In genomic region chr2:226792155-226792871, GRCh38 we compare ENCODE assay signal across 8 cellular contexts. TPM values are rescaled to one million over a fixed set of nuclear protein-coding genes. Genes with fewer than 3 reads are reported as not detected.
DNase-seq lines count a peak whose midpoint lies in the region; ATAC-seq and TF ChIP-seq lines count a peak whose summit lies in the region.

No MANE protein-coding gene starts in this region.

- H3K4me3 ChIP-seq in heart left ventricle (peak overlapping the region; percentile 43 to 97 (median 76)), iPS DF 6.9 (ENCODE audit: low read length) (peak overlapping the region; percentile 37; the same call in 1 of the 2 replicates)

- H3K9me3 ChIP-seq in heart left ventricle = no peaks in the 10 kb centered on the region
- no peaks in the 10 kb centered on the region for H3K9me3 ChIP-seq in iPS DF 6.9 (ENCODE audit: control insufficient read depth, insufficient read depth, low read length)

- H3K27me3 ChIP-seq in heart left ventricle (no peaks in the 10 kb centered on the region), iPS DF 6.9 (ENCODE audit: control insufficient read depth, insufficient read depth, low read length) (no peaks in the 10 kb centered on the region)

- no peak for TF ChIP-seq CTCF in heart left ventricle (IDR thresholded peaks at IDR 0.05)
- no peak for TF ChIP-seq CTCF in activated CD8-positive, alpha-beta T cell treated with anti-CD3 and anti-CD28 coated beads for 36 hours (IDR thresholded peaks at IDR 0.05)

- DNase-seq in heart left ventricle = no peak
- no peak for DNase-seq in Right ventricle myocardium inferior (ENCODE audit: missing footprints)
- DNase-seq in activated CD8-positive, alpha-beta T cell treated with anti-CD3 and anti-CD28 coated beads for 36 hours = no peak
- DNase-seq in iPS DF 6.9 (ENCODE audit: low read depth, low spot score) = no peak
- no peak for DNase-seq in SK-N-DZ (ENCODE audit: low spot score)
- DNase-seq in 8988T = no peak

- H3K36me3 Mint-ChIP-seq in activated CD8-positive, alpha-beta T cell treated with anti-CD3 and anti-CD28 coated beads for 36 hours (ENCODE audit: low read depth) = peaks cover 15% of the 10 kb centered on the region
- no peaks in the 10 kb centered on the region for H3K36me3 Mint-ChIP-seq in stimulated activated memory B cell treated with anti-CD40 and anti-IgM and Interleukin-4, amounts not matched to agents 10 μg/mL and 1 μg/mL and 100 μg/mL, for 72 hours

- CTCF ChIA-PET in activated CD8-positive, alpha-beta T cell treated with anti-CD3 and anti-CD28 coated beads for 36 hours (lab: Charles Lee) = interaction anchor here (1.0 kb wide), 1 partner anchor 10 kb away, joined by 3 read pairs; no protein-coding TSS in a partner anchor

- peak overlapping the region; percentile 91 for H3K27ac Mint-ChIP-seq in activated CD8-positive, alpha-beta T cell treated with anti-CD3 and anti-CD28 coated beads for 36 hours
- peak overlapping the region; percentile 98 for H3K27ac Mint-ChIP-seq in stimulated activated memory B cell treated with anti-CD40 and anti-IgM and Interleukin-4, amounts not matched to agents 10 μg/mL and 1 μg/mL and 100 μg/mL, for 72 hours

- peaks cover 68% of the 10 kb centered on the region for H3K4me1 Mint-ChIP-seq in activated CD8-positive, alpha-beta T cell treated with anti-CD3 and anti-CD28 coated beads for 36 hours (ENCODE audit: low read depth)
- peaks cover 30% of the 10 kb centered on the region for H3K4me1 Mint-ChIP-seq in stimulated activated memory B cell treated with anti-CD40 and anti-IgM and Interleukin-4, amounts not matched to agents 10 μg/mL and 1 μg/mL and 100 μg/mL, for 72 hours

- POLR2A ChIA-PET in activated CD8-positive, alpha-beta T cell treated with anti-CD3 and anti-CD28 coated beads for 36 hours (lab: Charles Lee) = interaction anchor here (2.7 kb wide), 1 partner anchor 43 kb away, joined by 16 read pairs; the partner anchor contains the start of gene RHBDD1

- intact Hi-C loops in heart left ventricle (cut with DNase I) = loop anchor here (2.0 to 10.0 kb wide), 16 partner anchors 35 to 578 kb away; no protein-coding TSS in a partner anchor
- intact Hi-C loops in Right ventricle myocardium inferior (cut with DNase I) = loop anchor here (5.0 kb wide), 2 partner anchors 35 to 235 kb away; no protein-coding TSS in a partner anchor
- intact Hi-C loops in activated CD8-positive, alpha-beta T cell treated with anti-CD3 and anti-CD28 coated beads for 36 hours (cut with micrococcal nuclease) = no loop called here

- H3K27me3 Mint-ChIP-seq in activated CD8-positive, alpha-beta T cell treated with anti-CD3 and anti-CD28 coated beads for 36 hours = no peaks in the 10 kb centered on the region
- no peaks in the 10 kb centered on the region for H3K27me3 Mint-ChIP-seq in stimulated activated memory B cell treated with anti-CD40 and anti-IgM and Interleukin-4, amounts not matched to agents 10 μg/mL and 1 μg/mL and 100 μg/mL, for 72 hours

- no peak for ATAC-seq in heart left ventricle
- ATAC-seq in Right ventricle myocardium inferior = no peak
- ATAC-seq in activated CD8-positive, alpha-beta T cell treated with anti-CD3 and anti-CD28 coated beads for 36 hours = no peak
- ATAC-seq in stimulated activated memory B cell treated with anti-CD40 and anti-IgM and Interleukin-4, amounts not matched to agents 10 μg/mL and 1 μg/mL and 100 μg/mL, for 72 hours = no peak
- ATAC-seq in GM18520 (IDR thresholded peaks at IDR 0.05; ENCODE audit: unreplicated experiment) = no peak

- H3K9me3 Mint-ChIP-seq in activated CD8-positive, alpha-beta T cell treated with anti-CD3 and anti-CD28 coated beads for 36 hours = no peaks in the 10 kb centered on the region
- no peaks in the 10 kb centered on the region for H3K9me3 Mint-ChIP-seq in stimulated activated memory B cell treated with anti-CD40 and anti-IgM and Interleukin-4, amounts not matched to agents 10 μg/mL and 1 μg/mL and 100 μg/mL, for 72 hours

- peaks cover 0 to 6% (median 0%) of the 10 kb centered on the region in 9 donors for H3K36me3 ChIP-seq in heart left ventricle
- peaks cover 8% of the 10 kb centered on the region for H3K36me3 ChIP-seq in iPS DF 6.9 (ENCODE audit: control insufficient read depth, insufficient read depth, low read length)

- WGBS in heart left ventricle, 4 donors = 35 to 41% (median 38%) methylated on average over 7 of the region's 7 CpGs
- no CpG with 5 or more reads among the region's 7 CpGs for WGBS in iPS DF 6.9 (ENCODE audit: insufficient coverage, insufficient read length)

- no peak for TF ChIP-seq POLR2A in heart left ventricle (IDR thresholded peaks at IDR 0.05)

- H3K4me3 Mint-ChIP-seq in activated CD8-positive, alpha-beta T cell treated with anti-CD3 and anti-CD28 coated beads for 36 hours = peak overlapping the region; percentile 77
- peak overlapping the region; percentile 97 for H3K4me3 Mint-ChIP-seq in stimulated activated memory B cell treated with anti-CD40 and anti-IgM and Interleukin-4, amounts not matched to agents 10 μg/mL and 1 μg/mL and 100 μg/mL, for 72 hours

- H3K4me1 ChIP-seq in heart left ventricle (peaks cover 0 to 93% (median 66%) of the 10 kb centered on the region in 12 donors), iPS DF 6.9 (ENCODE audit: control insufficient read depth, insufficient read depth, low read length) (peaks cover 8% of the 10 kb centered on the region)

- H3K27ac ChIP-seq in heart left ventricle = peak overlapping the region; percentile 88 to 98 (median 94)
- no peak overlapping the region for H3K27ac ChIP-seq in iPS DF 6.9 (ENCODE audit: low read length)

RNA-seq across cellular contexts. Expression of gene IRS1, which starts 7.3 kb away (rescaled TPM):
- 10 to 100 TPM; 13.4 to 45.8 (median 16.8) TPM for total RNA-seq in heart left ventricle
- polyA plus RNA-seq in heart left ventricle = 1 to 10 TPM; 5.0 to 6.5 TPM
- total RNA-seq in Right ventricle myocardium inferior = 15.9 TPM
- 1 to 10 TPM; 3.5 to 4.0 TPM for total RNA-seq in activated CD8-positive, alpha-beta T cell treated with anti-CD3 and anti-CD28 coated beads for 36 hours
- 2.2 and 2.5 TPM in 2 replicates for polyA plus RNA-seq in SK-N-DZ (2014; cell fraction: cytosol; rRNA removed)
- 0.96 and 1.3 TPM in 2 replicates for polyA plus RNA-seq in SK-N-DZ (2014; cell fraction: nucleus; rRNA removed)

RNA-seq across cellular contexts. Expression of gene RHBDD1, which starts 43.5 kb away (rescaled TPM):
- total RNA-seq in heart left ventricle (10 to 100 TPM; 12.5 to 44.5 (median 33.2) TPM), Right ventricle myocardium inferior (30.5 TPM)
- 10 to 100 TPM in 1 of 2 donors, 1 to 10 TPM in 1; 4.7 to 13.4 TPM for polyA plus RNA-seq in heart left ventricle
- 10 to 100 TPM; 34.3 to 35.9 TPM for total RNA-seq in activated CD8-positive, alpha-beta T cell treated with anti-CD3 and anti-CD28 coated beads for 36 hours
- polyA plus RNA-seq in SK-N-DZ (2014; cell fraction: cytosol; rRNA removed) = 3.7 and 6.0 TPM in 2 replicates
- 2.3 and 8.2 TPM in 2 replicates for polyA plus RNA-seq in SK-N-DZ (2014; cell fraction: nucleus; rRNA removed)
